21 cellular contexts compared by ENCODE assay signal in genomic region chr14:26191123-26191522, GRCh38.
A peak's percentile ranks its signal among the peaks of the same experiment; 100 is the strongest.
DNase-seq lines count a peak whose midpoint lies in the region; ATAC-seq and TF ChIP-seq lines count a peak whose summit lies in the region.
"Had no signal": no experiment of that assay in that cellular context is flagged by ENCODE, and none has a peak within 500 bp of the region (broad histone marks: within the 10 kb centered on the region; RNA-seq: fewer than 3 reads in every experiment).

No MANE protein-coding gene starts in this region.

- no peak for ATAC-seq in GM23338
- ATAC-seq in GM18517 (IDR thresholded peaks at IDR 0.05; ENCODE audit: unreplicated experiment), result no peak
- ATAC-seq: activated CD8-positive, alpha-beta T cell treated with anti-CD3 and anti-CD28 coated beads for 36 hours; activated T-cell treated with anti-CD3 and anti-CD28 coated beads, Interleukin-2, amount 50 U/mL, for 4 hours; body of pancreas; heart left ventricle; lower lobe of right lung; Right ventricle myocardium inferior; T-helper 17 cell had no signal

- H3K4me1 Mint-ChIP-seq in GM23338, result no peaks in the 10 kb centered on the region
- H3K4me1 Mint-ChIP-seq: activated naive CD4-positive, alpha-beta T cell treated with anti-CD3 and anti-CD28 coated beads, Interleukin-2, amount 50 U/mL, for 24 hours; T-helper 17 cell had no signal

- H3K9me3 Mint-ChIP-seq in GM23338, result no peaks in the 10 kb centered on the region

- peaks cover 3% of the 10 kb centered on the region; the same call in 1 of the 2 replicates for H3K9me2 ChIP-seq in GM23338 (ENCODE audit: insufficient read depth)

- POLR2A ChIA-PET in A673 (lab: Charles Lee; ENCODE audit: low non-redundant PET), result no interaction called here

- no peaks in the 10 kb centered on the region for H4K20me1 ChIP-seq in GM23338 (replicated peaks; ENCODE audit: insufficient read depth)

- DNase-seq in A673 (ENCODE audit: low spot score) (peak; percentile 43), GM23338 (ENCODE audit: low spot score) (peak; percentile 14), fibroblast of the aortic adventitia (ENCODE audit: low read depth) (peak; percentile 33), cerebellar cortex (ENCODE audit: low spot score) (no peak), iPS-NIHi7 (ENCODE audit: extremely low spot score) (no peak)
- no peak for DNase-seq in stimulated activated CD4-positive, alpha-beta T cell treated with anti-CD3 and anti-CD28 coated beads, Interleukin-4, amount 100 ng/mL, for 24 hours
- DNase-seq: activated CD4-positive, CD25-positive, alpha-beta regulatory T cell; activated CD8-positive, alpha-beta T cell treated with anti-CD3 and anti-CD28 coated beads for 36 hours; activated T-cell treated with anti-CD3 and anti-CD28 coated beads, Interleukin-2, amount 50 U/mL, for 4 hours; body of pancreas; Caco-2; esophagus squamous epithelium; heart left ventricle; lower lobe of right lung; T-helper 17 cell; uterus had no signal

- intact Hi-C loops in A673 (cut with micrococcal nuclease; ENCODE audit: unreplicated experiment), result no loop called here

- no peaks in the 10 kb centered on the region for H3K4me1 ChIP-seq in A673 (ENCODE audit: insufficient read depth, low read length, poor library complexity, severe bottlenecking)
- no peaks in the 10 kb centered on the region for H3K4me1 ChIP-seq in GM23338 (ENCODE audit: insufficient read depth)
- H3K4me1 ChIP-seq: body of pancreas, Caco-2, esophagus squamous epithelium, heart left ventricle, lower lobe of right lung, parathyroid adenoma, uterus had no signal

- H3K27me3 ChIP-seq in A673 (replicated peaks; ENCODE audit: insufficient read depth, low read depth, low read length, poor library complexity), result no peaks in the 10 kb centered on the region
- H3K27me3 ChIP-seq in GM23338 (ENCODE audit: insufficient read depth), result no peaks in the 10 kb centered on the region
- H3K27me3 ChIP-seq: body of pancreas, esophagus squamous epithelium, heart left ventricle, uterus had no signal

- H3K36me3 ChIP-seq in A673 (ENCODE audit: insufficient read depth, low read length, poor library complexity, severe bottlenecking), result no peaks in the 10 kb centered on the region
- H3K36me3 ChIP-seq in GM23338 (ENCODE audit: insufficient read depth), result no peaks in the 10 kb centered on the region
- H3K36me3 ChIP-seq: esophagus squamous epithelium, heart left ventricle, lower lobe of right lung, uterus had no signal

- H3K27ac ChIP-seq in A673 (ENCODE audit: low read depth, low read length, poor library complexity, severe bottlenecking) (no peak overlapping the region), GM23338 (ENCODE audit: low read depth) (no peak overlapping the region), VCaP (no peak overlapping the region)
- H3K27ac ChIP-seq: body of pancreas, esophagus squamous epithelium, heart left ventricle, lower lobe of right lung, parathyroid adenoma, uterus had no signal

- BruUV-seq in A673 (replicated peaks; lab: Mats Ljungman, UMichigan), result no TSS peak

- H3K27ac Mint-ChIP-seq in GM23338, result no peak overlapping the region
- H3K27ac Mint-ChIP-seq: activated CD8-positive, alpha-beta T cell treated with anti-CD3 and anti-CD28 coated beads for 36 hours; activated naive CD4-positive, alpha-beta T cell treated with anti-CD3 and anti-CD28 coated beads, Interleukin-2, amount 50 U/mL, for 24 hours; T-helper 17 cell had no signal

- H3F3A ChIP-seq in GM23338 (replicated peaks; ENCODE audit: low read depth), result no peaks in the 10 kb centered on the region

- peaks cover 2% of the 10 kb centered on the region for H3K27me3 Mint-ChIP-seq in GM23338 (ENCODE audit: insufficient read depth, low read depth, poor library complexity)
- H3K27me3 Mint-ChIP-seq: activated CD8-positive, alpha-beta T cell treated with anti-CD3 and anti-CD28 coated beads for 36 hours; activated naive CD4-positive, alpha-beta T cell treated with anti-CD3 and anti-CD28 coated beads, Interleukin-2, amount 50 U/mL, for 24 hours; T-helper 17 cell had no signal

- no peak overlapping the region for H3K4me3 ChIP-seq in A673 (ENCODE audit: low read depth, low read length, poor library complexity, severe bottlenecking)
- no peak overlapping the region for H3K4me3 ChIP-seq in GM23338
- H3K4me3 ChIP-seq in fibroblast of the aortic adventitia (ENCODE audit: low read depth, low read length), result no peak overlapping the region
- H3K4me3 ChIP-seq: body of pancreas, esophagus squamous epithelium, heart left ventricle, lower lobe of right lung, uterus had no signal

- TF ChIP-seq CTCF in A673 (conservative IDR thresholded peaks at IDR 0.05; ENCODE audit: low read depth, low read length), result peak; percentile 53
- peak; percentile 24 to 31; a peak in 3 of 4 replicates for TF ChIP-seq CTCF in GM23338 (conservative IDR thresholded peaks at IDR 0.05; ENCODE audit: low read depth in 2 of 2)
- TF ChIP-seq CTCF in VCaP (conservative IDR thresholded peaks at IDR 0.05), result 0 out of 2 replicates have a peak, but pooled peaks have one; percentile 8
- TF ChIP-seq CTCF in fibroblast of the aortic adventitia (IDR thresholded peaks at IDR 0.05; ENCODE audit: insufficient read depth, low read length), result peak; percentile 49

- H3K79me2 ChIP-seq in GM23338 (replicated peaks; ENCODE audit: insufficient read depth), result no peaks in the 10 kb centered on the region
- H3K79me2 ChIP-seq: parathyroid adenoma had no signal

- H3K4me3 Mint-ChIP-seq in GM23338, result no peak overlapping the region
- H3K4me3 Mint-ChIP-seq: activated CD8-positive, alpha-beta T cell treated with anti-CD3 and anti-CD28 coated beads for 36 hours; activated naive CD4-positive, alpha-beta T cell treated with anti-CD3 and anti-CD28 coated beads, Interleukin-2, amount 50 U/mL, for 24 hours; activated T-cell treated with anti-CD3 and anti-CD28 coated beads, Interleukin-2, amount 50 U/mL, for 4 hours; T-helper 17 cell had no signal

- H2AFZ ChIP-seq in GM23338, result no peak overlapping the region
- H2AFZ ChIP-seq: parathyroid adenoma had no signal

- H3K4me2 ChIP-seq in GM23338, result no peak overlapping the region

- no peaks in the 10 kb centered on the region for H3K9me3 ChIP-seq in A673 (ENCODE audit: low read depth, low read length, poor library complexity, severe bottlenecking)
- H3K9me3 ChIP-seq: body of pancreas, Caco-2, esophagus squamous epithelium, lower lobe of right lung, uterus had no signal

- no peaks in the 10 kb centered on the region for H3K36me3 Mint-ChIP-seq in GM23338 (ENCODE audit: low read depth)
- H3K36me3 Mint-ChIP-seq: activated naive CD4-positive, alpha-beta T cell treated with anti-CD3 and anti-CD28 coated beads, Interleukin-2, amount 50 U/mL, for 24 hours had no signal

- CTCF ChIA-PET in A673 (lab: Charles Lee), result no interaction called here

TF ChIP-seq in GM23338, 12 proteins besides CTCF, POLR2A, EP300 and RAD21 (continues in another document):
- TF ChIP-seq EZH2phosphoT487 (IDR thresholded peaks at IDR 0.05; ENCODE audit: unreplicated experiment) (no peak), EZH2 (IDR thresholded peaks at IDR 0.05; ENCODE audit: low read depth, unreplicated experiment) (no peak), ZNF331 (CRISPR knock-in tag; IDR thresholded peaks at IDR 0.05; ENCODE audit: low read depth) (no peak), NANOG (IDR thresholded peaks at IDR 0.05; ENCODE audit: borderline replicate concordance) (no peak), JUNB (IDR thresholded peaks at IDR 0.05; ENCODE audit: unreplicated experiment) (no peak), STAT1 (IDR thresholded peaks at IDR 0.05; ENCODE audit: unreplicated experiment) (no peak), CREB1 (CRISPR knock-in tag; IDR thresholded peaks at IDR 0.05; ENCODE audit: low read depth) (no peak), POLR2AphosphoS5 (IDR thresholded peaks at IDR 0.05; ENCODE audit: low read depth) (no peak)
- TF ChIP-seq, protein P1, sequence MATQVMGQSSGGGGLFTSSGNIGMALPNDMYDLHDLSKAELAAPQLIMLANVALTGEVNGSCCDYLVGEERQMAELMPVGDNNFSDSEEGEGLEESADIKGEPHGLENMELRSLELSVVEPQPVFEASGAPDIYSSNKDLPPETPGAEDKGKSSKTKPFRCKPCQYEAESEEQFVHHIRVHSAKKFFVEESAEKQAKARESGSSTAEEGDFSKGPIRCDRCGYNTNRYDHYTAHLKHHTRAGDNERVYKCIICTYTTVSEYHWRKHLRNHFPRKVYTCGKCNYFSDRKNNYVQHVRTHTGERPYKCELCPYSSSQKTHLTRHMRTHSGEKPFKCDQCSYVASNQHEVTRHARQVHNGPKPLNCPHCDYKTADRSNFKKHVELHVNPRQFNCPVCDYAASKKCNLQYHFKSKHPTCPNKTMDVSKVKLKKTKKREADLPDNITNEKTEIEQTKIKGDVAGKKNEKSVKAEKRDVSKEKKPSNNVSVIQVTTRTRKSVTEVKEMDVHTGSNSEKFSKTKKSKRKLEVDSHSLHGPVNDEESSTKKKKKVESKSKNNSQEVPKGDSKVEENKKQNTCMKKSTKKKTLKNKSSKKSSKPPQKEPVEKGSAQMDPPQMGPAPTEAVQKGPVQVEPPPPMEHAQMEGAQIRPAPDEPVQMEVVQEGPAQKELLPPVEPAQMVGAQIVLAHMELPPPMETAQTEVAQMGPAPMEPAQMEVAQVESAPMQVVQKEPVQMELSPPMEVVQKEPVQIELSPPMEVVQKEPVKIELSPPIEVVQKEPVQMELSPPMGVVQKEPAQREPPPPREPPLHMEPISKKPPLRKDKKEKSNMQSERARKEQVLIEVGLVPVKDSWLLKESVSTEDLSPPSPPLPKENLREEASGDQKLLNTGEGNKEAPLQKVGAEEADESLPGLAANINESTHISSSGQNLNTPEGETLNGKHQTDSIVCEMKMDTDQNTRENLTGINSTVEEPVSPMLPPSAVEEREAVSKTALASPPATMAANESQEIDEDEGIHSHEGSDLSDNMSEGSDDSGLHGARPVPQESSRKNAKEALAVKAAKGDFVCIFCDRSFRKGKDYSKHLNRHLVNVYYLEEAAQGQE (IDR thresholded peaks at IDR 0.05; ENCODE audit: unreplicated experiment), result no peak

Comparison
In these comparisons a context has a peak if more than half of its experiments do, and no peak if none do; other contexts are left out.
1. DNase-seq: peak in A673 (single experiment), GM23338 (single experiment) and fibroblast of the aortic adventitia (single experiment); none in stimulated activated CD4-positive, alpha-beta T cell treated with anti-CD3 and anti-CD28 coated beads, Interleukin-4, amount 100 ng/mL, for 24 hours (single experiment), cerebellar cortex (single experiment) and iPS-NIHi7 (single experiment).
2. Peak in every context shown above with its lines, with median percentiles within 50 percentile points of each other: CTCF ChIP-seq.